1 cellular context compared by ENCODE assay signal in genomic region chr19:18651738-18652137, GRCh38.
TF ChIP-seq lines count a peak whose summit lies in the region.

No MANE protein-coding gene starts in this region.

TF ChIP-seq in GM23338, 12 proteins besides CTCF, POLR2A, EP300 and RAD21 (continued from another document):
- TF ChIP-seq ZNF462 (CRISPR knock-in tag; IDR thresholded peaks at IDR 0.05) (no peak), EZH2phosphoT487 (IDR thresholded peaks at IDR 0.05; ENCODE audit: unreplicated experiment) (no peak), STAT1 (IDR thresholded peaks at IDR 0.05; ENCODE audit: unreplicated experiment) (no peak), NANOG (IDR thresholded peaks at IDR 0.05; ENCODE audit: borderline replicate concordance) (no peak), ETS1 (IDR thresholded peaks at IDR 0.05) (no peak), ZNF331 (CRISPR knock-in tag; IDR thresholded peaks at IDR 0.05; ENCODE audit: low read depth) (no peak), REST (IDR thresholded peaks at IDR 0.05; ENCODE audit: unreplicated experiment) (no peak)
